Comparison of ENCODE assay signal across 8 cellular contexts in the genomic region with DNA sequence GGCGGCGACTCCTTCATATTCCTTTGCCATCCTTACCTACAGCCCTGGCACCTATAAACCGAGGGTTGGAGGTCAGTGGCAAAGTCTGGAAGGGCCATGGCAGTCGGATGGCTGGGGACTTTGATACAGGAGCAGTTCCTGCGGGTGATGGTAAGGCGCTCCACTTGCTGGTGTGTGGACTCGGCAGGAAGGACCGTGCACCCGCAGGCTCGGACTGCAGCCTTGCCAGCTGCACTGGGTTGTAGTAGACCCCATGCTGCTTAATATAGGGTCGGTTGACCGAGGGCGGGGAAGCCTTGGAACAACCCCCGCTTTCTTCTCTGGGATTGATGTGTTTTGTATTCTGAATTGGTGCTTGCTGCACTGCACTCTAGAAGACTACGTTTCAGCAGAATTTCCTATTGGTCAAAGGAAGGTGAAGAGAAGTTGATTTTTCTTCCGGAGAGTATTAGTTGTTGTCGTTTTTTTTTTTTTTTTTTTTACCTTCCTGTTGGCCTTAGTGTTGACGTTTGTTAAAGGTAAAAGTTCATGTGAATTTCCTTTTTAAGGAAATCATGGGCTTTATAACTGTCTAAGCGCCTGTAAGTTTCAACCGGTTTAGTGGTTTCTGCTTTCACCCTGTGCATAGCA. TPM values are rescaled to one million over a fixed set of nuclear protein-coding genes. Genes with fewer than 3 reads are reported as not detected.
DNase-seq lines count a peak whose midpoint lies in the region; ATAC-seq and TF ChIP-seq lines count a peak whose summit lies in the region.

No MANE protein-coding gene starts in this region.

- no peaks in the 10 kb centered on the region for H3K9me3 ChIP-seq in fibroblast of lung (ENCODE audit: control insufficient read depth, insufficient read depth, low read depth, low read length)
- no peaks in the 10 kb centered on the region for H3K9me3 ChIP-seq in tibial artery

- peaks cover 38% of the 10 kb centered on the region for H3K36me3 Mint-ChIP-seq in activated T-cell treated with anti-CD3 and anti-CD28 coated beads, Interleukin-2, amount 50 U/mL, for 24 hours (ENCODE audit: low read depth)
- H3K36me3 Mint-ChIP-seq in naive B cell, result peaks cover 0 to 25% of the 10 kb centered on the region in 2 donors

- peak overlapping the region; percentile 86 for H3K4me3 Mint-ChIP-seq in activated T-cell treated with anti-CD3 and anti-CD28 coated beads, Interleukin-2, amount 50 U/mL, for 24 hours
- H3K4me3 Mint-ChIP-seq in naive B cell, result peak overlapping the region; percentile 88 to 100 (median 98)

- intact Hi-C loops in tibial artery (cut with DNase I; ENCODE audit: low total_unique reads), result no loop called here

- peak overlapping the region; percentile 77 for H3K27ac ChIP-seq in fibroblast of lung (ENCODE audit: insufficient read depth, low read length)
- H3K27ac ChIP-seq in tibial artery, result peak overlapping the region; percentile 95 to 96

- ATAC-seq in HG02840 (IDR thresholded peaks at IDR 0.05; ENCODE audit: low FRiP score, unreplicated experiment), result peak; percentile 34
- peak; percentile 17 for ATAC-seq in naive B cell (ENCODE audit: low read depth in 2 of 2)

- peaks cover 3% of the 10 kb centered on the region for H3K9me3 Mint-ChIP-seq in activated T-cell treated with anti-CD3 and anti-CD28 coated beads, Interleukin-2, amount 50 U/mL, for 24 hours
- H3K9me3 Mint-ChIP-seq in naive B cell, result no peaks in the 10 kb centered on the region

- H3K4me1 Mint-ChIP-seq in activated T-cell treated with anti-CD3 and anti-CD28 coated beads, Interleukin-2, amount 50 U/mL, for 24 hours (ENCODE audit: low read depth), result peaks cover 68% of the 10 kb centered on the region
- peaks cover 42 to 53% (median 50%) of the 10 kb centered on the region in 3 donors for H3K4me1 Mint-ChIP-seq in naive B cell

- H3K27me3 ChIP-seq in fibroblast of lung (ENCODE audit: control insufficient read depth, insufficient read depth, low read length) (no peaks in the 10 kb centered on the region), tibial artery (no peaks in the 10 kb centered on the region)

- H3K27ac Mint-ChIP-seq in activated T-cell treated with anti-CD3 and anti-CD28 coated beads, Interleukin-2, amount 50 U/mL, for 24 hours, result peak overlapping the region; percentile 79
- peak overlapping the region; percentile 77 to 98 (median 92) for H3K27ac Mint-ChIP-seq in naive B cell

- H3K79me2 ChIP-seq in fibroblast of lung (ENCODE audit: control insufficient read depth, insufficient read depth, low read length), result peaks cover 12% of the 10 kb centered on the region

- H3K4me1 ChIP-seq in fibroblast of lung (ENCODE audit: control insufficient read depth, extremely low read depth, insufficient read depth, low read length) (no peaks in the 10 kb centered on the region), tibial artery (peaks cover 0 to 33% (median 6%) of the 10 kb centered on the region in 4 donors)

- peak overlapping the region; percentile 59 for H2AFZ ChIP-seq in fibroblast of lung (ENCODE audit: low read length)

- peak overlapping the region; percentile 82 for H3K9ac ChIP-seq in fibroblast of lung (ENCODE audit: insufficient read depth, low read length)

- H3K36me3 ChIP-seq in fibroblast of lung (ENCODE audit: control insufficient read depth, insufficient read depth, low read length), result no peaks in the 10 kb centered on the region
- H3K36me3 ChIP-seq in tibial artery, result peaks cover 0 to 4% (median 0%) of the 10 kb centered on the region in 3 donors

- no peaks in the 10 kb centered on the region for H4K20me1 ChIP-seq in fibroblast of lung (ENCODE audit: control insufficient read depth, extremely low read depth, insufficient read depth, low read length)

- peak; percentile 12 for DNase-seq in activated CD4-positive, alpha-beta T cell treated with anti-CD3 and anti-CD28 coated beads for 1 hour
- DNase-seq in activated CD4-positive, alpha-beta T cell treated with anti-CD3 and anti-CD28 coated beads, Interleukin-2, amount 50 U/mL, for 1 hour, result no peak
- DNase-seq in NCI-H2081 treated with DMSO at 0.1 percent for 48 hours (lab: John Stamatoyannopoulos, UW) (peak; percentile 7), fibroblast of lung (ENCODE audit: low read depth in 2 of 2) (peak; percentile 33 to 36), naive B cell (no peak), tibial artery (peak; percentile 42 to 69)
- DNase-seq in activated T-cell treated with anti-CD3 and anti-CD28 coated beads, Interleukin-2, amount 50 U/mL, for 24 hours, result no peak

- TF ChIP-seq CTCF in fibroblast of lung (conservative IDR thresholded peaks at IDR 0.05 in 1 of 2, IDR thresholded peaks at IDR 0.05 in 1 of 2; ENCODE audit: low read depth in 1 of 2, low read length in 2 of 2) (no peak), tibial artery (IDR thresholded peaks at IDR 0.05) (no peak)

- no peaks in the 10 kb centered on the region for H3K27me3 Mint-ChIP-seq in activated T-cell treated with anti-CD3 and anti-CD28 coated beads, Interleukin-2, amount 50 U/mL, for 24 hours
- H3K27me3 Mint-ChIP-seq in naive B cell, result no peaks in the 10 kb centered on the region

- peak overlapping the region; percentile 65 to 93 (median 76) for H3K4me3 ChIP-seq in fibroblast of lung (replicated peaks in 1 of 4; ENCODE audit: control extremely low read depth in 1 of 4, insufficient read depth in 1 of 4, low read depth in 3 of 4, low read length in 4 of 4)
- H3K4me3 ChIP-seq in tibial artery, result peak overlapping the region; percentile 88 to 90

- H3K4me2 ChIP-seq in fibroblast of lung (ENCODE audit: extremely low read depth, insufficient read depth, low read length), result peak overlapping the region; percentile 92

RNA-seq across cellular contexts. Expression of a gene that starts 0.7 kb away (rescaled TPM):
- 90.7 and 130 TPM in 2 replicates for total RNA-seq in fibroblast of lung
- polyA plus RNA-seq in fibroblast of lung, result 34.1 and 52.5 TPM in 2 replicates
- polyA plus RNA-seq in fibroblast of lung (2012), result 18.7 and 28.3 TPM in 2 replicates
- 64.1 and 65.4 TPM in 2 replicates for polyA minus RNA-seq in fibroblast of lung (ENCODE audit: low replicate concordance)
- polyA plus RNA-seq in naive B cell (ENCODE audit: low read depth in 6 of 6), result 10 to 100 TPM in 2 of 6 donors, 1 to 10 TPM in 3, under 1 TPM in 1; 0.37 to 13.5 (median 6.0) TPM

Comparison
In these comparisons a context has a peak if more than half of its experiments do, and no peak if none do; other contexts are left out.
1. DNase-seq: peak in activated CD4-positive, alpha-beta T cell treated with anti-CD3 and anti-CD28 coated beads for 1 hour (single experiment), NCI-H2081 treated with DMSO at 0.1 percent for 48 hours (single experiment), fibroblast of lung (2 of 2) and tibial artery (2 of 2); none in activated CD4-positive, alpha-beta T cell treated with anti-CD3 and anti-CD28 coated beads, Interleukin-2, amount 50 U/mL, for 1 hour (single experiment), activated T-cell treated with anti-CD3 and anti-CD28 coated beads, Interleukin-2, amount 50 U/mL, for 24 hours (single experiment) and naive B cell (single experiment).